In genomic region chr3:176916777-176917176, GRCh38 we compare ENCODE assay signal across 1 cellular context.
TF ChIP-seq lines count a peak whose summit lies in the region.

No MANE protein-coding gene starts in this region.

TF ChIP-seq in HCT116, 20 proteins besides CTCF, POLR2A, EP300 and RAD21 (continued from another document):
- TF ChIP-seq REST (IDR thresholded peaks at IDR 0.05; ENCODE audit: low read depth) = no peak
- TF ChIP-seq FOSL1 (IDR thresholded peaks at IDR 0.05; ENCODE audit: low read depth) = 0 out of 2 replicates have a peak, but pooled peaks have one; percentile 7
- TF ChIP-seq ZNF274 (IDR thresholded peaks at IDR 0.05; ENCODE audit: low read depth, low read length) = no peak
- TF ChIP-seq YY1 (IDR thresholded peaks at IDR 0.05; ENCODE audit: extremely low read depth, insufficient replicate concordance, low read depth, low read length) = peak; percentile 65
- peak; percentile 39; the same call in 1 of the 2 replicates for TF ChIP-seq POLR2AphosphoS5 (IDR thresholded peaks at IDR 0.05; ENCODE audit: low read depth, low read length)
- TF ChIP-seq SRF (IDR thresholded peaks at IDR 0.05; ENCODE audit: low read depth) = no peak
- no peak for TF ChIP-seq SIN3A (IDR thresholded peaks at IDR 0.05; ENCODE audit: low read depth)
- TF ChIP-seq ATF3 (IDR thresholded peaks at IDR 0.05) = no peak
- peak; percentile 67 for TF ChIP-seq MAX (IDR thresholded peaks at IDR 0.05)
- TF ChIP-seq ELF1 (IDR thresholded peaks at IDR 0.05; ENCODE audit: borderline replicate concordance, low read depth) = no peak
